ENCODE assay signal across 1 cellular context in genomic region chr3:48372862-48373435, GRCh38.
TF ChIP-seq lines count a peak whose summit lies in the region.

No MANE protein-coding gene starts in this region.

TF ChIP-seq in H1, 55 proteins besides CTCF, POLR2A, EP300 and RAD21 (continued from another document):
- TF ChIP-seq, protein P1, sequence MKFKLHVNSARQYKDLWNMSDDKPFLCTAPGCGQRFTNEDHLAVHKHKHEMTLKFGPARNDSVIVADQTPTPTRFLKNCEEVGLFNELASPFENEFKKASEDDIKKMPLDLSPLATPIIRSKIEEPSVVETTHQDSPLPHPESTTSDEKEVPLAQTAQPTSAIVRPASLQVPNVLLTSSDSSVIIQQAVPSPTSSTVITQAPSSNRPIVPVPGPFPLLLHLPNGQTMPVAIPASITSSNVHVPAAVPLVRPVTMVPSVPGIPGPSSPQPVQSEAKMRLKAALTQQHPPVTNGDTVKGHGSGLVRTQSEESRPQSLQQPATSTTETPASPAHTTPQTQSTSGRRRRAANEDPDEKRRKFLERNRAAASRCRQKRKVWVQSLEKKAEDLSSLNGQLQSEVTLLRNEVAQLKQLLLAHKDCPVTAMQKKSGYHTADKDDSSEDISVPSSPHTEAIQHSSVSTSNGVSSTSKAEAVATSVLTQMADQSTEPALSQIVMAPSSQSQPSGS (IDR thresholded peaks at IDR 0.05; ENCODE audit: low read length) = no peak
- no peak for TF ChIP-seq TEAD4 (IDR thresholded peaks at IDR 0.05; ENCODE audit: low read depth, low read length)
TF ChIP-seq in H1: peak in this region for 0.
